29 cellular contexts compared by ENCODE assay signal in the genomic region with DNA sequence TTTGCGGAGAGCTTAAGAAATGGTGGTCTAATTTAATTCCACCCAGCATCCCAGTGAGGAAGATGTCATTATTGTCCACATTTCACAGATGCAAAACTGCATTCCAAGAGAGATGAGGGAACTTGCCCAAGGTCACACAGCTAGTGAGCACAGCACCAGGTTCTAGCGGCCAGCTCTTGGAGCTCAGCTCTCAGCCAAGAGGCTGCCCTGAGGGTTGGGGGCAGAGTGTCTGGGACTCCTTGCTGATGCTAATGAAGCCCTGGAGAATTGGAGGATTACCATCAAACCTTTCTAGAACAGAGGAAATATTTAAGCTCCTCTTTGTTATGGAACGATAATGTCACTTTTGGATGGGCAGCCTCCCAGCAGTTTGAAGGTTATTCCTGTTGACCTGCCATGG. TPM values are rescaled to one million over a fixed set of nuclear protein-coding genes. Genes with fewer than 3 reads are reported as not detected.
DNase-seq lines count a peak whose midpoint lies in the region; TF ChIP-seq lines count a peak whose summit lies in the region.
"Had no signal": no experiment of that assay in that cellular context is flagged by ENCODE, and none has a peak within 500 bp of the region (broad histone marks: within the 10 kb centered on the region; RNA-seq: fewer than 3 reads in every experiment).

No MANE protein-coding gene starts in this region.

- peak overlapping the region; percentile 0 for H2AFZ ChIP-seq in mammary epithelial cell (ENCODE audit: low read depth, low read length)

- intact Hi-C loops in mammary epithelial cell (cut with micrococcal nuclease), result loop anchor here (5.0 to 10.0 kb wide), 3 partner anchors 347 to 850 kb away; partner anchors contain the start of genes BAG3 and WDR11

- peaks cover 41% of the 10 kb centered on the region for H3K36me3 Mint-ChIP-seq in HFFc6 (ENCODE audit: low read depth)
- H3K36me3 Mint-ChIP-seq: CD4-positive, alpha-beta memory T cell had no signal

- dilution Hi-C loops in mammary epithelial cell (cut with HindIII; ENCODE audit: low sequenced_read_pairs), result no loop called here

- no peak for DNase-seq in HFFc6
- DNase-seq in mammary epithelial cell, result no peak
- DNase-seq in medulla oblongata (ENCODE audit: extremely low spot score), result peak; percentile 41
- no peak for DNase-seq in glomerular visceral epithelial cell (ENCODE audit: extremely low spot score)
- DNase-seq in NCI-H2227 treated with DMSO at 0.1 percent for 48 hours (lab: John Stamatoyannopoulos, UW), result no peak
- DNase-seq in NCI-H2107 (lab: John Stamatoyannopoulos, UW), result no peak
- DNase-seq in DMS 273 (lab: John Stamatoyannopoulos, UW; ENCODE audit: unreplicated experiment), result no peak
- DNase-seq: activated CD4-positive, alpha-beta T cell treated with anti-CD3 and anti-CD28 coated beads for 36 hours; activated CD8-positive, alpha-beta memory T cell treated with anti-CD3 and anti-CD28 coated beads for 24 hours; activated gamma-delta T cell treated with Interleukin-2 at 50 U/mL for 16 hours; activated T-cell treated with anti-CD3 and anti-CD28 coated beads, Interleukin-2, amount 50 U/mL, for 1 hour; CD4-positive, alpha-beta memory T cell; dermis blood vessel endothelial cell; DMS 273 treated with DMSO at 0.1 percent for 48 hours; esophagus squamous epithelium; HCEC 1CT; islet precursor cell; MV-4-11; NCI-H1436 treated with DMSO at 0.1 percent for 48 hours; NCI-H446; NCI-H774; pancreas; right cardiac atrium; stimulated activated CD4-positive, alpha-beta T cell treated with anti-CD3 and anti-CD28 coated beads, Interleukin-4, amount 100 ng/mL, for 1 hour; T-helper 17 cell; upper lobe of right lung had no signal

- peaks cover 3% of the 10 kb centered on the region; the same call in 1 of the 2 replicates for H3K27me3 Mint-ChIP-seq in HFFc6 (ENCODE audit: insufficient read depth)
- H3K27me3 Mint-ChIP-seq: CD4-positive, alpha-beta memory T cell; T-helper 17 cell had no signal

- CTCF ChIA-PET in mammary epithelial cell (lab: Charles Lee; ENCODE audit: low non-redundant PET), result no interaction called here

- in situ Hi-C loops in mammary epithelial cell (cut with MboI; ENCODE audit: low sequenced_read_pairs in 2 of 2), result no loop called here

- WGBS in mammary epithelial cell (ENCODE audit: low coverage, missing lambda C conversion rate), result 90% methylated on average over 3 of the region's 3 CpGs

- H3K27me3 ChIP-seq in mammary epithelial cell (ENCODE audit: insufficient read depth, low read length), result no peaks in the 10 kb centered on the region
- H3K27me3 ChIP-seq: esophagus squamous epithelium, pancreas, upper lobe of right lung had no signal

- peak overlapping the region; percentile 59 for H3K4me2 ChIP-seq in mammary epithelial cell (ENCODE audit: insufficient read depth, low read depth, low read length)

- H3K4me1 ChIP-seq in mammary epithelial cell (ENCODE audit: insufficient read depth, low read length), result peaks cover 57% of the 10 kb centered on the region
- H3K4me1 ChIP-seq: pancreas, upper lobe of right lung had no signal

- H3K4me3 Mint-ChIP-seq in HFFc6, result no peak overlapping the region; the same call in 1 of the 2 replicates
- H3K4me3 Mint-ChIP-seq: activated CD4-positive, alpha-beta T cell treated with anti-CD3 and anti-CD28 coated beads for 36 hours; CD4-positive, alpha-beta memory T cell; central memory CD8-positive, alpha-beta T cell; nephron; T-helper 17 cell had no signal

- H3K9me3 ChIP-seq in mammary epithelial cell (replicated peaks; ENCODE audit: insufficient read depth, low read length), result no peaks in the 10 kb centered on the region
- H3K9me3 ChIP-seq: esophagus squamous epithelium, pancreas, upper lobe of right lung had no signal

- no peak overlapping the region for H3K4me3 ChIP-seq in mammary epithelial cell (replicated peaks in 1 of 3; ENCODE audit: insufficient read depth in 1 of 3, low read depth in 2 of 3, low read length in 3 of 3)
- H3K4me3 ChIP-seq: esophagus squamous epithelium, pancreas, upper lobe of right lung had no signal

- H3K9me3 Mint-ChIP-seq in HFFc6, result no peaks in the 10 kb centered on the region
- H3K9me3 Mint-ChIP-seq: central memory CD8-positive, alpha-beta T cell; nephron had no signal

- peak overlapping the region; percentile 17; the same call in 1 of the 2 replicates for H3K27ac Mint-ChIP-seq in HFFc6
- H3K27ac Mint-ChIP-seq: activated CD4-positive, alpha-beta T cell treated with anti-CD3 and anti-CD28 coated beads for 36 hours; CD4-positive, alpha-beta memory T cell; nephron; T-helper 17 cell had no signal

- H3K79me2 ChIP-seq in mammary epithelial cell (ENCODE audit: insufficient read depth, low read length), result no peaks in the 10 kb centered on the region

- TF ChIP-seq CTCF in HFFc6 (IDR thresholded peaks at IDR 0.05), result no peak
- TF ChIP-seq CTCF in mammary epithelial cell (conservative IDR thresholded peaks at IDR 0.05 in 1 of 2, IDR thresholded peaks at IDR 0.05 in 1 of 2; ENCODE audit: extremely low read depth in 1 of 2, insufficient read depth in 1 of 2, low read depth in 1 of 2, low read length in 2 of 2), result no peak

- no TSS peak for BruUV-seq in mammary epithelial cell (replicated peaks; lab: Mats Ljungman, UMichigan)

- H3K27ac ChIP-seq in mammary epithelial cell (ENCODE audit: insufficient read depth, low read depth, low read length), result peak overlapping the region; percentile 89
- H3K27ac ChIP-seq: pancreas had no signal

- peaks cover 68% of the 10 kb centered on the region for H3K4me1 Mint-ChIP-seq in HFFc6 (ENCODE audit: low read depth)
- H3K4me1 Mint-ChIP-seq: activated CD4-positive, alpha-beta T cell treated with anti-CD3 and anti-CD28 coated beads for 36 hours; CD4-positive, alpha-beta memory T cell; central memory CD8-positive, alpha-beta T cell; T-helper 17 cell had no signal

- no peaks in the 10 kb centered on the region for H3K36me3 ChIP-seq in mammary epithelial cell (ENCODE audit: insufficient read depth, low read length)
- H3K36me3 ChIP-seq: esophagus squamous epithelium, pancreas, upper lobe of right lung had no signal

- H3K9ac ChIP-seq in mammary epithelial cell (ENCODE audit: insufficient read depth, low read length), result peak overlapping the region; percentile 7

- H4K20me1 ChIP-seq in mammary epithelial cell (ENCODE audit: insufficient read depth, low read length), result no peaks in the 10 kb centered on the region

RNA-seq across cellular contexts. Expression of gene PLPP4, which starts 48.0 kb away (rescaled TPM):
- 10 to 100 TPM; 12.2 to 31.1 (median 16.9) TPM for total RNA-seq in HFFc6 (2021; fragmentation: NEBNext Ultra II Directional; extraction: Animal tissue kit (Norgen Biotek cat#: 25700))
- total RNA-seq in mammary epithelial cell, result 10 to 100 TPM in 1 of 2 donors, under 1 TPM in 1; 0.35 to 10.3 TPM
- 0.39 TPM for polyA plus RNA-seq in mammary epithelial cell
- polyA minus RNA-seq in mammary epithelial cell, result not detected
- total RNA-seq: activated CD4-positive, alpha-beta T cell treated with anti-CD3 and anti-CD28 coated beads for 36 hours; CD4-positive, alpha-beta memory T cell; OCI-LY7; right cardiac atrium; T-helper 17 cell had no signal
- polyA plus RNA-seq: CD4-positive, alpha-beta memory T cell had no signal
